In genomic region chr10:36026656-36027390, GRCh38 we compare ENCODE assay signal across 19 cellular contexts.
"Had no signal": no experiment of that assay in that cellular context is flagged by ENCODE, and none has a peak within 500 bp of the region (broad histone marks: within the 10 kb centered on the region; RNA-seq: fewer than 3 reads in every experiment).

No MANE protein-coding gene starts in this region.

- H3K27ac ChIP-seq: colonic mucosa, esophagus squamous epithelium, heart left ventricle, sigmoid colon, skin epidermis, stomach, vagina had no signal

- DNase-seq: colonic mucosa; dermis blood vessel endothelial cell; esophagus squamous epithelium; foreskin melanocyte; heart left ventricle; hippocampal formation; natural killer cell; posterior cingulate gyrus; sigmoid colon; stimulated activated CD4-positive, alpha-beta T cell treated with anti-CD3 and anti-CD28 coated beads, Interleukin-2, amount 100 ng/mL, for 24 hours; stimulated activated CD4-positive, alpha-beta T cell treated with anti-CD3 and anti-CD28 coated beads, Interleukin-4, amount 100 ng/mL, for 4 hours; stimulated activated naive CD4-positive, alpha-beta T cell; stomach; substantia nigra had no signal

- H3K9me3 ChIP-seq: colonic mucosa, esophagus squamous epithelium, heart left ventricle, stomach, vagina had no signal

- H3K4me3 ChIP-seq: colonic mucosa, esophagus squamous epithelium, heart left ventricle, sigmoid colon, skin epidermis, stomach, vagina had no signal

- H3K36me3 ChIP-seq: colonic mucosa, esophagus squamous epithelium, heart left ventricle, sigmoid colon, stomach, vagina had no signal

- H3K36me3 Mint-ChIP-seq: mesothelial cell of epicardium, natural killer cell, type B pancreatic cell had no signal

- ATAC-seq: heart left ventricle, natural killer cell had no signal

- H3K4me1 Mint-ChIP-seq: mesothelial cell of epicardium, natural killer cell, neural crest cell had no signal

- H3K27ac Mint-ChIP-seq: mesothelial cell of epicardium, natural killer cell, type B pancreatic cell had no signal

- H3K4me1 ChIP-seq: colonic mucosa, esophagus squamous epithelium, sigmoid colon, stomach, vagina had no signal

- H3K4me3 Mint-ChIP-seq: mesothelial cell of epicardium, natural killer cell, neural crest cell, type B pancreatic cell had no signal

- H3K27me3 Mint-ChIP-seq: type B pancreatic cell had no signal

- H3K27me3 ChIP-seq: colonic mucosa, esophagus squamous epithelium, heart left ventricle, sigmoid colon, stomach, vagina had no signal
